Comparison of ENCODE assay signal across 8 cellular contexts in genomic region chr13:34942732-34943674, GRCh38. TPM values are rescaled to one million over a fixed set of nuclear protein-coding genes. Genes with fewer than 3 reads are reported as not detected.
A peak's percentile ranks its signal among the peaks of the same experiment; 100 is the strongest.
DNase-seq lines count a peak whose midpoint lies in the region; ATAC-seq and TF ChIP-seq lines count a peak whose summit lies in the region.

No MANE protein-coding gene starts in this region.

- no peak for TF ChIP-seq CTCF in SU-DHL-6 (IDR thresholded peaks at IDR 0.05; ENCODE audit: insufficient read depth, low read length, poor library complexity, severe bottlenecking)
- TF ChIP-seq CTCF in endodermal cell (conservative IDR thresholded peaks at IDR 0.05): no peak
- TF ChIP-seq CTCF in mucosa of descending colon (IDR thresholded peaks at IDR 0.05): no peak

- peaks cover 9% of the 10 kb centered on the region for H3K4me1 ChIP-seq in endodermal cell (ENCODE audit: control insufficient read depth, insufficient read depth, low read length)
- H3K4me1 ChIP-seq in mucosa of descending colon (ENCODE audit: low read depth): no peaks in the 10 kb centered on the region
- H3K4me1 ChIP-seq in urinary bladder (ENCODE audit: insufficient read depth): no peaks in the 10 kb centered on the region

- peaks cover 27% of the 10 kb centered on the region for H3K4me1 Mint-ChIP-seq in endodermal cell

- H3K36me3 Mint-ChIP-seq in endodermal cell (ENCODE audit: low read depth): no peaks in the 10 kb centered on the region

- 0 to 1% methylated on average over 22 to 67 of the region's 67 CpGs for WGBS in endodermal cell (ENCODE audit: insufficient coverage in 1 of 2, insufficient read length in 1 of 2), 2 experiments
- WGBS in urinary bladder: 2% methylated on average over 67 of the region's 67 CpGs

- H3K27ac Mint-ChIP-seq in endodermal cell: peak overlapping the region; percentile 21

- H3K9me3 ChIP-seq in SU-DHL-6 (ENCODE audit: insufficient read depth, low read length): no peaks in the 10 kb centered on the region
- H3K9me3 ChIP-seq in endodermal cell (ENCODE audit: control insufficient read depth, low read length): no peaks in the 10 kb centered on the region
- no peaks in the 10 kb centered on the region for H3K9me3 ChIP-seq in mucosa of descending colon

- ATAC-seq in GM18873 (IDR thresholded peaks at IDR 0.05; ENCODE audit: low FRiP score, unreplicated experiment) (peak; percentile 10), HG03442 (IDR thresholded peaks at IDR 0.05; ENCODE audit: unreplicated experiment) (peak; percentile 2), mucosa of descending colon (peak; percentile 48)

- H3K27me3 Mint-ChIP-seq in endodermal cell (ENCODE audit: insufficient read depth): peaks cover 12% of the 10 kb centered on the region

- H3K9ac ChIP-seq in SU-DHL-6 (ENCODE audit: low read length) (peak overlapping the region; percentile 71), endodermal cell (ENCODE audit: extremely low read depth, low read length, poor library complexity, severe bottlenecking) (peak overlapping the region; percentile 36)

- H3K9me2 ChIP-seq in SU-DHL-6 (replicated peaks; ENCODE audit: insufficient read depth, low read length): no peaks in the 10 kb centered on the region

- H3K4me3 ChIP-seq in SU-DHL-6 (ENCODE audit: insufficient read depth, low read length, poor library complexity, severe bottlenecking): peak overlapping the region; percentile 89
- H3K4me3 ChIP-seq in endodermal cell (ENCODE audit: low read length): peak overlapping the region; percentile 87
- H3K4me3 ChIP-seq in mucosa of descending colon: peak overlapping the region; percentile 67
- peak overlapping the region; percentile 95 for H3K4me3 ChIP-seq in urinary bladder (ENCODE audit: low read depth, low read length)

- H3K79me2 ChIP-seq in SU-DHL-6 (ENCODE audit: insufficient read depth, low read length): no peaks in the 10 kb centered on the region; the same call in 1 of the 2 replicates

- DNase-seq in AG20443 (ENCODE audit: low spot score) (peak; percentile 45), endodermal cell (peak; percentile 87), mucosa of descending colon (peak; percentile 27 to 50 (median 50)), GM19238 (ENCODE audit: insufficient read length, low spot score) (no peak)

- peak overlapping the region; percentile 86 for H3K4me2 ChIP-seq in SU-DHL-6 (ENCODE audit: low read depth, low read length, poor library complexity, severe bottlenecking)

- H3K27me3 ChIP-seq in SU-DHL-6 (ENCODE audit: low read length) (no peaks in the 10 kb centered on the region), endodermal cell (ENCODE audit: control insufficient read depth, insufficient read depth, low read length, poor library complexity, severe bottlenecking) (peaks cover 9% of the 10 kb centered on the region)

- no peaks in the 10 kb centered on the region for H3K36me3 ChIP-seq in SU-DHL-6 (ENCODE audit: low read length)
- no peaks in the 10 kb centered on the region for H3K36me3 ChIP-seq in endodermal cell (ENCODE audit: control insufficient read depth, insufficient read depth, low read length)
- no peaks in the 10 kb centered on the region for H3K36me3 ChIP-seq in mucosa of descending colon (ENCODE audit: low read depth)
- H3K36me3 ChIP-seq in urinary bladder (ENCODE audit: insufficient read depth): no peaks in the 10 kb centered on the region

- H3K4me3 Mint-ChIP-seq in endodermal cell: peak overlapping the region; percentile 86

- no peaks in the 10 kb centered on the region for H3K9me3 Mint-ChIP-seq in endodermal cell

- 0 out of 2 replicates have a peak overlapping the region, but pooled peaks have one; percentile 28 for H3K27ac ChIP-seq in SU-DHL-6 (ENCODE audit: low read depth, low read length)
- H3K27ac ChIP-seq in endodermal cell (ENCODE audit: low read depth, low read length): peak overlapping the region; percentile 62
- no peak overlapping the region for H3K27ac ChIP-seq in urinary bladder (ENCODE audit: low read depth)

- 0 out of 2 replicates have a peak, but pooled peaks cover 15% of the 10 kb centered on the region for H4K20me1 ChIP-seq in SU-DHL-6 (ENCODE audit: low read depth, low read length)

- peak overlapping the region; percentile 85 for H2AFZ ChIP-seq in SU-DHL-6 (ENCODE audit: low read depth, low read length, severe bottlenecking)

- H3F3A ChIP-seq in SU-DHL-6 (ENCODE audit: insufficient read depth): peaks cover 25% of the 10 kb centered on the region

- intact Hi-C loops in mucosa of descending colon (cut with DNase I, micrococcal nuclease): no loop called here

RNA-seq across cellular contexts. Expression of gene NBEA, which starts 0.9 kb away (rescaled TPM):
- total RNA-seq in endodermal cell (10 to 100 TPM; 15.2 to 15.9 TPM), mucosa of descending colon (10 to 100 TPM in 1 of 3 donors, 1 to 10 TPM in 2; 3.5 to 27.2 (median 5.2) TPM), urinary bladder (84.3 TPM)
- 16.0 TPM for polyA plus RNA-seq in endodermal cell (2013, experiment 1 of 2)
- 15.5 TPM for polyA plus RNA-seq in endodermal cell (2013, experiment 2 of 2)
- polyA plus RNA-seq in urinary bladder: 16.9 TPM
